Comparison of ENCODE assay signal across 14 cellular contexts in genomic region chr20:10609276-10609675, GRCh38.
DNase-seq lines count a peak whose midpoint lies in the region; ATAC-seq and TF ChIP-seq lines count a peak whose summit lies in the region.
"Had no signal": no experiment of that assay in that cellular context is flagged by ENCODE, and none has a peak within 500 bp of the region (broad histone marks: within the 10 kb centered on the region; RNA-seq: fewer than 3 reads in every experiment).

No MANE protein-coding gene starts in this region.

- peak overlapping the region; percentile 38 to 94 (median 91) for H3K27ac Mint-ChIP-seq in nephron
- H3K27ac Mint-ChIP-seq: endodermal cell had no signal

- H3K27me3 ChIP-seq in upper lobe of left lung, result no peaks in the 10 kb centered on the region
- H3K27me3 ChIP-seq: SJSA1 had no signal

- H3K4me3 ChIP-seq in upper lobe of left lung, result no peak overlapping the region
- H3K4me3 ChIP-seq: SJSA1 had no signal

- no peaks in the 10 kb centered on the region for H3K9me3 ChIP-seq in upper lobe of left lung
- H3K9me3 ChIP-seq: SJSA1 had no signal

- TF ChIP-seq EP300 in upper lobe of left lung (IDR thresholded peaks at IDR 0.05), result no peak

- ATAC-seq in upper lobe of left lung (ENCODE audit: low FRiP score in 2 of 2) (peak; percentile 38 to 79), HG02870 (IDR thresholded peaks at IDR 0.05; ENCODE audit: unreplicated experiment) (no peak), GM21825 (IDR thresholded peaks at IDR 0.05; ENCODE audit: unreplicated experiment) (no peak)

- TF ChIP-seq POLR2A in upper lobe of left lung (IDR thresholded peaks at IDR 0.05), result no peak

- no peak overlapping the region for H3K4me3 Mint-ChIP-seq in nephron
- H3K4me3 Mint-ChIP-seq: endodermal cell had no signal

- peaks cover 26% of the 10 kb centered on the region for H3K4me1 Mint-ChIP-seq in nephron

- H3K36me3 ChIP-seq in upper lobe of left lung, result peaks cover 0 to 4% (median 0%) of the 10 kb centered on the region in 4 donors
- H3K36me3 ChIP-seq: SJSA1 had no signal

- 83 to 91% methylated on average over 2 of the region's 2 CpGs for WGBS in upper lobe of left lung, 2 donors

- peaks cover 0 to 9% (median 7%) of the 10 kb centered on the region in 4 donors for H3K4me1 ChIP-seq in upper lobe of left lung

- DNase-seq in NCI-H226 (peak; percentile 12), fibroblast of gingiva (ENCODE audit: low read depth) (peak; percentile 86), upper lobe of left lung (no peak)
- DNase-seq in activated naive CD4-positive, alpha-beta T cell treated with Interleukin-2 at 50 U/mL for 16 hours, result no peak
- DNase-seq: activated CD4-positive, alpha-beta T cell treated with anti-CD3 and anti-CD28 coated beads for 48 hours; activated gamma-delta T cell treated with Interleukin-2 at 50 U/mL for 16 hours; DMS79 treated with DMSO at 0.1 percent for 48 hours; endodermal cell; KG1; NCI-H510A had no signal

- H3K27me3 Mint-ChIP-seq in nephron (ENCODE audit: low read depth), result no peaks in the 10 kb centered on the region

- peak overlapping the region in 3 of 4 donors; percentile 51 to 63 (median 62) for H3K27ac ChIP-seq in upper lobe of left lung
- H3K27ac ChIP-seq: SJSA1 had no signal

- H3K36me3 Mint-ChIP-seq in nephron (ENCODE audit: low read depth), result peaks cover 16% of the 10 kb centered on the region

- H3K9me3 Mint-ChIP-seq in nephron, result no peaks in the 10 kb centered on the region
- H3K9me3 Mint-ChIP-seq: endodermal cell had no signal

- no peak for TF ChIP-seq CTCF in nephron (IDR thresholded peaks at IDR 0.05; ENCODE audit: unreplicated experiment in 3 of 3)
- TF ChIP-seq CTCF in upper lobe of left lung (IDR thresholded peaks at IDR 0.05), result no peak

Comparison
In these comparisons a context has a peak if more than half of its experiments do, and no peak if none do; other contexts are left out.
1. DNase-seq: peak in NCI-H226 (single experiment) and fibroblast of gingiva (single experiment); none in upper lobe of left lung (0 of 2) and activated naive CD4-positive, alpha-beta T cell treated with Interleukin-2 at 50 U/mL for 16 hours (single experiment).
2. ATAC-seq: peak in upper lobe of left lung (2 of 2); none in HG02870 (single experiment) and GM21825 (single experiment).